8 cellular contexts compared by ENCODE assay signal in genomic region chr4:6917445-6918241, GRCh38. TPM values are rescaled to one million over a fixed set of nuclear protein-coding genes. Genes with fewer than 3 reads are reported as not detected.
A peak's percentile ranks its signal among the peaks of the same experiment; 100 is the strongest.
DNase-seq lines count a peak whose midpoint lies in the region; ATAC-seq and TF ChIP-seq lines count a peak whose summit lies in the region.

No MANE protein-coding gene starts in this region.

- H2AFZ ChIP-seq in hepatocyte (no peak overlapping the region), smooth muscle cell (ENCODE audit: low read depth) (no peak overlapping the region)

- H3K27ac ChIP-seq in adipose tissue (ENCODE audit: low read depth, low read length) (peak overlapping the region; percentile 25), hepatocyte (peak overlapping the region; percentile 97), smooth muscle cell (ENCODE audit: low read depth) (no peak overlapping the region)

- no peak overlapping the region for H3K4me3 ChIP-seq in AG09309 (ENCODE audit: control insufficient read depth, low read depth, low read length)
- H3K4me3 ChIP-seq in hepatocyte = no peak overlapping the region
- no peak overlapping the region for H3K4me3 ChIP-seq in smooth muscle cell

- H3K79me2 ChIP-seq in hepatocyte = peaks cover 84% of the 10 kb centered on the region
- peaks cover 19% of the 10 kb centered on the region for H3K79me2 ChIP-seq in smooth muscle cell (ENCODE audit: low read depth)

- WGBS in adipose tissue, 3 donors = 24 to 35% (median 35%) methylated on average over 18 of the region's 18 CpGs
- WGBS in hepatocyte (ENCODE audit: low lambda C conversion rate, missing lambda C conversion rate) = 25% methylated on average over 16 of the region's 18 CpGs
- WGBS in smooth muscle cell (ENCODE audit: low lambda C conversion rate) = 64% methylated on average over 16 of the region's 18 CpGs

- H3K9me3 ChIP-seq in hepatocyte (ENCODE audit: low read depth) (no peaks in the 10 kb centered on the region), smooth muscle cell (replicated peaks; ENCODE audit: low read depth) (no peaks in the 10 kb centered on the region)

- H4K20me1 ChIP-seq in hepatocyte (ENCODE audit: insufficient read depth, poor library complexity, severe bottlenecking) (peaks cover 6% of the 10 kb centered on the region), smooth muscle cell (ENCODE audit: low read depth) (peaks cover 74% of the 10 kb centered on the region)

- H3K36me3 ChIP-seq in hepatocyte (replicated peaks; ENCODE audit: insufficient read depth, low read depth) (no peaks in the 10 kb centered on the region), smooth muscle cell (ENCODE audit: low read depth) (no peaks in the 10 kb centered on the region)

- H3K27me3 ChIP-seq in hepatocyte = no peaks in the 10 kb centered on the region
- H3K27me3 ChIP-seq in smooth muscle cell (ENCODE audit: low read depth) = no peaks in the 10 kb centered on the region

- H3K4me2 ChIP-seq in hepatocyte (peak overlapping the region; percentile 68), smooth muscle cell (peak overlapping the region; percentile 18)

- H3F3A ChIP-seq in smooth muscle cell (ENCODE audit: low read depth) = no peaks in the 10 kb centered on the region

- no peaks in the 10 kb centered on the region for H3K9me2 ChIP-seq in hepatocyte (replicated peaks; ENCODE audit: insufficient read depth)

- TF ChIP-seq CTCF in AG09309 (IDR thresholded peaks at IDR 0.05; ENCODE audit: control insufficient read depth, insufficient read depth, low read depth, low read length, missing control alignments) (peak; percentile 23), hepatocyte (IDR thresholded peaks at IDR 0.05; ENCODE audit: poor library complexity) (peak; percentile 44), smooth muscle cell (IDR thresholded peaks at IDR 0.05; ENCODE audit: borderline replicate concordance, insufficient read depth, poor library complexity, severe bottlenecking) (peak; percentile 41)

- no peak for DNase-seq in AG09309 (ENCODE audit: low read depth)
- DNase-seq in NOMO-1 (lab: John Stamatoyannopoulos, UW; ENCODE audit: unreplicated experiment in 2 of 2) = peak; percentile 92 to 94
- DNase-seq in hepatocyte (ENCODE audit: low spot score) = peak; percentile 92
- no peak for DNase-seq in smooth muscle cell (lab: John Stamatoyannopoulos, UW; ENCODE audit: unreplicated experiment)

- H3K9ac ChIP-seq in smooth muscle cell (ENCODE audit: low read depth) = no peak overlapping the region

- H3K4me1 ChIP-seq in hepatocyte (ENCODE audit: insufficient read depth) (peaks cover 39% of the 10 kb centered on the region), smooth muscle cell (ENCODE audit: low read depth) (peaks cover 7% of the 10 kb centered on the region)

- ATAC-seq in GM18519 (IDR thresholded peaks at IDR 0.05; ENCODE audit: low FRiP score, unreplicated experiment) (peak; percentile 71), HG03520 (IDR thresholded peaks at IDR 0.05; ENCODE audit: unreplicated experiment) (peak; percentile 86), GM21723 (IDR thresholded peaks at IDR 0.05; ENCODE audit: unreplicated experiment) (no peak)

RNA-seq across cellular contexts. Expression of gene TBC1D14, which starts 8.0 kb away (rescaled TPM):
- polyA plus RNA-seq in adipose tissue = 10 to 100 TPM; 12.2 to 22.9 (median 22.9) TPM
- 46.1 and 50.8 TPM in 2 replicates for total RNA-seq in hepatocyte
- polyA plus RNA-seq in hepatocyte = 26.5 and 33.6 TPM in 2 replicates
- 24.4 and 31.6 TPM in 2 replicates for total RNA-seq in smooth muscle cell
- 13.0 and 20.9 TPM in 2 replicates for polyA plus RNA-seq in smooth muscle cell

Comparison
In these comparisons a context has a peak if more than half of its experiments do, and no peak if none do; other contexts are left out.
1. DNase-seq: peak in NOMO-1 (2 of 2) and hepatocyte (single experiment); none in AG09309 (single experiment) and smooth muscle cell (single experiment).
2. Peak in every context shown above with its lines, with median percentiles within 50 percentile points of each other: CTCF ChIP-seq.